13 cellular contexts compared by ENCODE assay signal in genomic region chr6:84652356-84653026, GRCh38.
DNase-seq lines count a peak whose midpoint lies in the region; TF ChIP-seq lines count a peak whose summit lies in the region.
"Had no signal": no experiment of that assay in that cellular context is flagged by ENCODE, and none has a peak within 500 bp of the region (broad histone marks: within the 10 kb centered on the region; RNA-seq: fewer than 3 reads in every experiment).

No MANE protein-coding gene starts in this region.

- no peak overlapping the region for H3K27ac Mint-ChIP-seq in T-helper 2 cell treated with Interferon-gamma antibody and Interleukin-4, amounts not matched to agents 5 μg/mL and 100 μg/mL, for 36 hours
- H3K27ac Mint-ChIP-seq in endodermal cell: no peak overlapping the region
- H3K27ac Mint-ChIP-seq: activated CD4-positive, alpha-beta T cell treated with anti-CD3 and anti-CD28 coated beads, Interleukin-2, amount 10 ng/mL, durations not matched to agents 7 days and 5 days had no signal

- TF ChIP-seq CTCF in astrocyte of the cerebellum (IDR thresholded peaks at IDR 0.05; ENCODE audit: low read depth, low read length, missing control alignments) (no peak), kidney epithelial cell (IDR thresholded peaks at IDR 0.05; ENCODE audit: insufficient read depth, low read length, poor library complexity, severe bottlenecking) (no peak), endodermal cell (conservative IDR thresholded peaks at IDR 0.05) (no peak), dorsolateral prefrontal cortex (IDR thresholded peaks at IDR 0.05 in 54 of 56, conservative IDR thresholded peaks at IDR 0.05 in 2 of 56; ENCODE audit: low read depth in 1 of 56, partially characterized antibody in 56 of 56) (no peak)

- H3K36me3 Mint-ChIP-seq in T-helper 2 cell treated with Interferon-gamma antibody and Interleukin-4, amounts not matched to agents 5 μg/mL and 100 μg/mL, for 36 hours (ENCODE audit: low read depth): no peaks in the 10 kb centered on the region
- H3K36me3 Mint-ChIP-seq in endodermal cell (ENCODE audit: low read depth): no peaks in the 10 kb centered on the region

- WGBS in endodermal cell (ENCODE audit: insufficient coverage in 1 of 2, insufficient read length in 1 of 2), 2 experiments: 93 to 97% methylated on average over 3 of the region's 3 CpGs

- no peak overlapping the region for H3K9ac ChIP-seq in endodermal cell (ENCODE audit: extremely low read depth, low read length, poor library complexity, severe bottlenecking)

- H3K4me3 Mint-ChIP-seq in T-helper 2 cell treated with Interferon-gamma antibody and Interleukin-4, amounts not matched to agents 5 μg/mL and 100 μg/mL, for 36 hours: no peak overlapping the region
- no peak overlapping the region for H3K4me3 Mint-ChIP-seq in endodermal cell
- H3K4me3 Mint-ChIP-seq: activated CD4-positive, alpha-beta T cell treated with anti-CD3 and anti-CD28 coated beads, Interleukin-2, amount 10 ng/mL, durations not matched to agents 7 days and 5 days; neural crest cell had no signal

- H3K36me3 ChIP-seq in ACC112 (ENCODE audit: insufficient read depth, low read length): no peaks in the 10 kb centered on the region
- H3K36me3 ChIP-seq in kidney epithelial cell (ENCODE audit: control insufficient read depth, insufficient read depth, low read length): no peaks in the 10 kb centered on the region
- H3K36me3 ChIP-seq in endodermal cell (ENCODE audit: control insufficient read depth, insufficient read depth, low read length): no peaks in the 10 kb centered on the region

- peak overlapping the region; percentile 3; the same call in 1 of the 2 replicates for H3K4me3 ChIP-seq in ACC112 (ENCODE audit: low read depth, low read length)
- H3K4me3 ChIP-seq in astrocyte of the cerebellum (ENCODE audit: low read depth, low read length): no peak overlapping the region
- H3K4me3 ChIP-seq in kidney epithelial cell (ENCODE audit: low read depth, low read length): no peak overlapping the region
- no peak overlapping the region for H3K4me3 ChIP-seq in endodermal cell (ENCODE audit: low read length)
- no peak overlapping the region for H3K4me3 ChIP-seq in dorsolateral prefrontal cortex

- no peaks in the 10 kb centered on the region for H3K9me3 ChIP-seq in endodermal cell (ENCODE audit: control insufficient read depth, low read length)

- peak overlapping the region; percentile 76 for H3K27ac ChIP-seq in ACC112 (ENCODE audit: low read depth, low read length)
- H3K27ac ChIP-seq in endodermal cell (ENCODE audit: low read depth, low read length): no peak overlapping the region
- H3K27ac ChIP-seq in dorsolateral prefrontal cortex: no peak overlapping the region
- H3K27ac ChIP-seq: C4-2B had no signal

- no peaks in the 10 kb centered on the region for H3K4me1 Mint-ChIP-seq in T-helper 2 cell treated with Interferon-gamma antibody and Interleukin-4, amounts not matched to agents 5 μg/mL and 100 μg/mL, for 36 hours (ENCODE audit: low read depth)
- no peaks in the 10 kb centered on the region for H3K4me1 Mint-ChIP-seq in endodermal cell
- H3K4me1 Mint-ChIP-seq: activated CD4-positive, alpha-beta T cell treated with anti-CD3 and anti-CD28 coated beads, Interleukin-2, amount 10 ng/mL, durations not matched to agents 7 days and 5 days; neural crest cell had no signal

- no peaks in the 10 kb centered on the region for H3K9me3 Mint-ChIP-seq in T-helper 2 cell treated with Interferon-gamma antibody and Interleukin-4, amounts not matched to agents 5 μg/mL and 100 μg/mL, for 36 hours
- H3K9me3 Mint-ChIP-seq in endodermal cell: no peaks in the 10 kb centered on the region
- H3K9me3 Mint-ChIP-seq: activated CD4-positive, alpha-beta T cell treated with anti-CD3 and anti-CD28 coated beads, Interleukin-2, amount 10 ng/mL, durations not matched to agents 7 days and 5 days had no signal

- intact Hi-C loops in dorsolateral prefrontal cortex (cut with DNase I): no loop called here

- no peaks in the 10 kb centered on the region for H3K79me2 ChIP-seq in ACC112 (ENCODE audit: control insufficient read depth, insufficient read depth, low read length, unreplicated experiment)

- H2AFZ ChIP-seq in ACC112 (ENCODE audit: low read length, unreplicated experiment): peak overlapping the region; percentile 42

- peaks cover 23% of the 10 kb centered on the region for H3K4me1 ChIP-seq in ACC112 (ENCODE audit: control insufficient read depth, insufficient read depth, low read length, unreplicated experiment)
- H3K4me1 ChIP-seq in endodermal cell (ENCODE audit: control insufficient read depth, insufficient read depth, low read length): no peaks in the 10 kb centered on the region

- DNase-seq in HS-5 (ENCODE audit: low read depth) (peak; percentile 94), astrocyte of the cerebellum (ENCODE audit: low read depth) (peak; percentile 84), kidney epithelial cell (ENCODE audit: low read depth) (peak; percentile 61), NK-92 (lab: John Stamatoyannopoulos, UW; ENCODE audit: unreplicated experiment) (no peak), endodermal cell (no peak), dorsolateral prefrontal cortex (no peak)
- no peak for DNase-seq in T-helper 2 cell treated with Interferon-gamma antibody and Interleukin-4, amounts not matched to agents 5 μg/mL and 100 μg/mL, for 36 hours (ENCODE audit: low spot score)
- DNase-seq: activated CD4-positive, alpha-beta T cell treated with anti-CD3 and anti-CD28 coated beads, Interleukin-2, amount 10 ng/mL, durations not matched to agents 7 days and 5 days; activated naive CD4-positive, alpha-beta T cell treated with Interleukin-2 at 50 U/mL for 16 hours; stimulated activated naive CD4-positive, alpha-beta T cell treated with Interleukin-2 at 50 U/mL for 16 hours had no signal

- in situ Hi-C loops in astrocyte of the cerebellum (cut with HindIII; ENCODE audit: low sequenced_read_pairs): no loop called here

- H3K27me3 ChIP-seq in ACC112 (ENCODE audit: insufficient read depth, low read length) (no peaks in the 10 kb centered on the region), kidney epithelial cell (ENCODE audit: control insufficient read depth, insufficient read depth, low read length) (no peaks in the 10 kb centered on the region), endodermal cell (ENCODE audit: control insufficient read depth, insufficient read depth, low read length, poor library complexity, severe bottlenecking) (no peaks in the 10 kb centered on the region), dorsolateral prefrontal cortex (peaks cover 0 to 4% (median 0%) of the 10 kb centered on the region in 45 donors)

- H3K27me3 Mint-ChIP-seq in T-helper 2 cell treated with Interferon-gamma antibody and Interleukin-4, amounts not matched to agents 5 μg/mL and 100 μg/mL, for 36 hours (ENCODE audit: low read depth): no peaks in the 10 kb centered on the region
- no peaks in the 10 kb centered on the region for H3K27me3 Mint-ChIP-seq in endodermal cell (ENCODE audit: insufficient read depth)
- H3K27me3 Mint-ChIP-seq: activated CD4-positive, alpha-beta T cell treated with anti-CD3 and anti-CD28 coated beads, Interleukin-2, amount 10 ng/mL, durations not matched to agents 7 days and 5 days had no signal

Comparison
In these comparisons a context has a peak if more than half of its experiments do, and no peak if none do; other contexts are left out.
1. DNase-seq: peak in HS-5 (single experiment), astrocyte of the cerebellum (single experiment) and kidney epithelial cell (single experiment); none in T-helper 2 cell treated with Interferon-gamma antibody and Interleukin-4, amounts not matched to agents 5 μg/mL and 100 μg/mL, for 36 hours (single experiment), NK-92 (single experiment), endodermal cell (single experiment) and dorsolateral prefrontal cortex (0 of 10).